In the genomic region with DNA sequence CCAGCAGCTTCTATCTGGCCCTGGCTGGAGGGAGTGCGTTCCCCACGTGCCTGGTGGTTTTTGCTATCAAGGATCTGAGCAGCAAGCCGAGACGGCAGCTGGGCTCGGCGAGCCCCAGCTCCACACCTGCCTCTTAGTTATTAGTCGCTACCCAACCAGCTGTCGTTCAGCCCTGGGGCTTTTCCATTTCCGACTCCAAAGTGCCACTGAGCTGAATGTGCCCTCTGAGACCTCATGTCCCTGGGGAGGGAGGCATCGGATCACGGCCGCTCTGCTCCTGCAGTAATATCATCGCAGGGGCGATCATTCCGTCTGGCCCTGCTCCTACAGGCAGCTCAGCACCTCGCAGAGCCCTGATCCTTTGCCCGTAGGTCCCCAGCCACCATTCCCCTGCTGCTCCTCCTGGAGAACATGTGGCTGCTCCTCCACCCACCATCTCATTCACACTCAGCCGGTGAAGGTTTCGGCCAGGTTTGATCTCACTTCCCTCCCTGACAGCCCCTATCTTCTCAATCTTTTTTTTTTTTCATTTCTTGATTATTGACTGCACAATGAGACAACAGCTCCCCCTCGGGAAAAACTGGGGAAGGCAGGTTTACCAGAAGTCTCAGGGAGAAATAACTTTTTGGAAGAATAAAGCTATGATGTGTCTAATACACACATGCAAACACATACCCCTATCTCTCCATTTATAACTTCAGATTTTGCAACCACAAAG, we compare ENCODE assay signal across 10 cellular contexts.
DNase-seq lines count a peak whose midpoint lies in the region; ATAC-seq and FAIRE-seq lines count a peak whose summit lies in the region.
"Had no signal": no experiment of that assay in that cellular context is flagged by ENCODE, and none has a peak within 500 bp of the region (broad histone marks: within the 10 kb centered on the region; RNA-seq: fewer than 3 reads in every experiment).

No MANE protein-coding gene starts in this region.

- no peak overlapping the region for H4K91ac ChIP-seq in mesenchymal stem cell (ENCODE audit: low read length)

- H2AK5ac ChIP-seq in mesenchymal stem cell (ENCODE audit: low read length, severe bottlenecking): no peak overlapping the region

- H3K9me3 ChIP-seq in BLaER1 (peaks cover 40% of the 10 kb centered on the region), mesenchymal stem cell (ENCODE audit: control insufficient read depth, low read length) (no peaks in the 10 kb centered on the region)

- no peak overlapping the region for H3K4me3 Mint-ChIP-seq in activated CD8-positive, alpha-beta T cell treated with anti-CD3 and anti-CD28 coated beads, Interleukin-2, amount 10 ng/mL, durations not matched to agents 7 days and 5 days
- H3K4me3 Mint-ChIP-seq in stimulated activated memory B cell treated with anti-CD40 and anti-IgM and Interleukin-4, amounts not matched to agents 10 μg/mL and 1 μg/mL and 100 μg/mL, for 72 hours: no peak overlapping the region
- H3K4me3 Mint-ChIP-seq: activated naive CD8-positive, alpha-beta T cell treated with anti-CD3 and anti-CD28 coated beads, Interleukin-2, amount 10 ng/mL, durations not matched to agents 7 days and 5 days; IgD-negative memory B cell had no signal

- DNase-seq in NCI-H1105 treated with DMSO at 0.1 percent for 48 hours (lab: John Stamatoyannopoulos, UW) (peak; percentile 83), mesenchymal stem cell (peak; percentile 24), urothelium cell line (ENCODE audit: low spot score) (no peak)
- DNase-seq in activated CD8-positive, alpha-beta T cell treated with anti-CD3 and anti-CD28 coated beads, Interleukin-2, amount 10 ng/mL, durations not matched to agents 7 days and 5 days: peak; percentile 28
- DNase-seq in stimulated activated CD4-positive, alpha-beta T cell treated with anti-CD3 and anti-CD28 coated beads, Interleukin-12 subunit alpha, Interleukin-12 subunit beta, amount 100 ng/mL, for 4 hours: no peak
- DNase-seq: activated naive CD8-positive, alpha-beta T cell treated with anti-CD3 and anti-CD28 coated beads, Interleukin-2, amount 10 ng/mL, durations not matched to agents 7 days and 5 days had no signal

- H3K9me3 Mint-ChIP-seq in activated CD8-positive, alpha-beta T cell treated with anti-CD3 and anti-CD28 coated beads, Interleukin-2, amount 10 ng/mL, durations not matched to agents 7 days and 5 days (ENCODE audit: insufficient read depth): no peaks in the 10 kb centered on the region
- H3K9me3 Mint-ChIP-seq in stimulated activated memory B cell treated with anti-CD40 and anti-IgM and Interleukin-4, amounts not matched to agents 10 μg/mL and 1 μg/mL and 100 μg/mL, for 72 hours: peaks cover 3% of the 10 kb centered on the region
- H3K9me3 Mint-ChIP-seq: activated naive CD8-positive, alpha-beta T cell treated with anti-CD3 and anti-CD28 coated beads, Interleukin-2, amount 10 ng/mL, durations not matched to agents 7 days and 5 days; IgD-negative memory B cell had no signal

- peak overlapping the region; percentile 62 for H3K4me2 ChIP-seq in BLaER1
- H3K4me2 ChIP-seq in mesenchymal stem cell (ENCODE audit: low read length, poor library complexity, severe bottlenecking): no peak overlapping the region

- H2BK5ac ChIP-seq in mesenchymal stem cell (ENCODE audit: low read depth, low read length, poor library complexity, severe bottlenecking): no peak overlapping the region

- H3K79me1 ChIP-seq in mesenchymal stem cell (replicated peaks; ENCODE audit: low read length, poor library complexity, severe bottlenecking): peaks cover 15% of the 10 kb centered on the region

- H2BK120ac ChIP-seq in mesenchymal stem cell (ENCODE audit: low read depth, low read length): no peak overlapping the region

- H3K4ac ChIP-seq in mesenchymal stem cell (ENCODE audit: low read depth in 1 of 2, low read length in 2 of 2): no peak overlapping the region

- H3K36me3 ChIP-seq in BLaER1 (no peaks in the 10 kb centered on the region), mesenchymal stem cell (ENCODE audit: control insufficient read depth in 1 of 2, insufficient read depth in 2 of 2, low read depth in 1 of 2, low read length in 2 of 2) (peaks cover 26 to 28% of the 10 kb centered on the region in 2 experiments)

- ATAC-seq in activated CD8-positive, alpha-beta T cell treated with anti-CD3 and anti-CD28 coated beads, Interleukin-2, amount 10 ng/mL, durations not matched to agents 7 days and 5 days: no peak
- no peak for ATAC-seq in stimulated activated memory B cell treated with anti-CD40 and anti-IgM and Interleukin-4, amounts not matched to agents 10 μg/mL and 1 μg/mL and 100 μg/mL, for 72 hours
- ATAC-seq in GM21515 (IDR thresholded peaks at IDR 0.05; ENCODE audit: unreplicated experiment): no peak

- H3K36me3 Mint-ChIP-seq in activated CD8-positive, alpha-beta T cell treated with anti-CD3 and anti-CD28 coated beads, Interleukin-2, amount 10 ng/mL, durations not matched to agents 7 days and 5 days (ENCODE audit: low read depth): no peaks in the 10 kb centered on the region
- H3K36me3 Mint-ChIP-seq in stimulated activated memory B cell treated with anti-CD40 and anti-IgM and Interleukin-4, amounts not matched to agents 10 μg/mL and 1 μg/mL and 100 μg/mL, for 72 hours: peaks cover 35% of the 10 kb centered on the region
- H3K36me3 Mint-ChIP-seq: activated naive CD8-positive, alpha-beta T cell treated with anti-CD3 and anti-CD28 coated beads, Interleukin-2, amount 10 ng/mL, durations not matched to agents 7 days and 5 days had no signal

- CTCF ChIA-PET in activated CD8-positive, alpha-beta T cell treated with anti-CD3 and anti-CD28 coated beads, Interleukin-2, amount 10 ng/mL, durations not matched to agents 7 days and 5 days (lab: Charles Lee): interaction anchor here (1.2 to 1.5 kb wide), 2 partner anchors 8 to 104 kb away, joined by 3 to 5 read pairs; no protein-coding TSS in a partner anchor

- peak overlapping the region; percentile 10 for H3K27ac Mint-ChIP-seq in activated CD8-positive, alpha-beta T cell treated with anti-CD3 and anti-CD28 coated beads, Interleukin-2, amount 10 ng/mL, durations not matched to agents 7 days and 5 days
- no peak overlapping the region for H3K27ac Mint-ChIP-seq in stimulated activated memory B cell treated with anti-CD40 and anti-IgM and Interleukin-4, amounts not matched to agents 10 μg/mL and 1 μg/mL and 100 μg/mL, for 72 hours
- H3K27ac Mint-ChIP-seq: activated naive CD8-positive, alpha-beta T cell treated with anti-CD3 and anti-CD28 coated beads, Interleukin-2, amount 10 ng/mL, durations not matched to agents 7 days and 5 days had no signal

- H4K8ac ChIP-seq in mesenchymal stem cell (ENCODE audit: low read length): no peak overlapping the region

- H3K14ac ChIP-seq in mesenchymal stem cell (ENCODE audit: low read length in 2 of 2): no peak overlapping the region

- H3K27me3 ChIP-seq in BLaER1 (no peaks in the 10 kb centered on the region), mesenchymal stem cell (ENCODE audit: control insufficient read depth in 1 of 2, insufficient read depth in 1 of 2, low read length in 2 of 2) (no peaks in the 10 kb centered on the region)

- no peak overlapping the region for H3K23ac ChIP-seq in mesenchymal stem cell (ENCODE audit: low read length in 2 of 2)

- H3K4me3 ChIP-seq in BLaER1: no peak overlapping the region
- H3K4me3 ChIP-seq in mesenchymal stem cell (ENCODE audit: insufficient read depth in 1 of 2, low read depth in 1 of 2, low read length in 2 of 2): no peak overlapping the region

- POLR2A ChIA-PET in activated CD8-positive, alpha-beta T cell treated with anti-CD3 and anti-CD28 coated beads, Interleukin-2, amount 10 ng/mL, durations not matched to agents 7 days and 5 days (lab: Charles Lee): interaction anchor here (1.0 kb wide), 1 partner anchor 39 kb away, joined by 3 read pairs; no protein-coding TSS in a partner anchor

- H3K27me3 Mint-ChIP-seq in activated CD8-positive, alpha-beta T cell treated with anti-CD3 and anti-CD28 coated beads, Interleukin-2, amount 10 ng/mL, durations not matched to agents 7 days and 5 days (ENCODE audit: low read depth): peaks cover 14% of the 10 kb centered on the region
- no peaks in the 10 kb centered on the region for H3K27me3 Mint-ChIP-seq in stimulated activated memory B cell treated with anti-CD40 and anti-IgM and Interleukin-4, amounts not matched to agents 10 μg/mL and 1 μg/mL and 100 μg/mL, for 72 hours
- H3K27me3 Mint-ChIP-seq: IgD-negative memory B cell had no signal

- H3K27ac ChIP-seq in BLaER1: no peak overlapping the region
- no peak overlapping the region for H3K27ac ChIP-seq in mesenchymal stem cell (ENCODE audit: low read length, poor library complexity, severe bottlenecking)

- H3K4me1 ChIP-seq in BLaER1 (peaks cover 21% of the 10 kb centered on the region), mesenchymal stem cell (ENCODE audit: control insufficient read depth, insufficient read depth, low read depth, low read length) (peaks cover 6% of the 10 kb centered on the region)

- no peaks in the 10 kb centered on the region for H4K20me1 ChIP-seq in BLaER1

- H3K9ac ChIP-seq in BLaER1 (no peak overlapping the region), mesenchymal stem cell (ENCODE audit: low read length) (no peak overlapping the region)

- no peak for FAIRE-seq in urothelium cell line (lab: Jason Lieb, UNC)

- no peak overlapping the region for H2AFZ ChIP-seq in mesenchymal stem cell (ENCODE audit: low read depth, low read length)

- H2BK12ac ChIP-seq in mesenchymal stem cell (ENCODE audit: low read length in 2 of 2): no peak overlapping the region

- H2BK15ac ChIP-seq in mesenchymal stem cell (ENCODE audit: low read depth, poor library complexity, severe bottlenecking): no peak overlapping the region

- H3K4me1 Mint-ChIP-seq in activated CD8-positive, alpha-beta T cell treated with anti-CD3 and anti-CD28 coated beads, Interleukin-2, amount 10 ng/mL, durations not matched to agents 7 days and 5 days (ENCODE audit: low read depth): peaks cover 6% of the 10 kb centered on the region
- H3K4me1 Mint-ChIP-seq in stimulated activated memory B cell treated with anti-CD40 and anti-IgM and Interleukin-4, amounts not matched to agents 10 μg/mL and 1 μg/mL and 100 μg/mL, for 72 hours: peaks cover 6% of the 10 kb centered on the region
- H3K4me1 Mint-ChIP-seq: activated naive CD8-positive, alpha-beta T cell treated with anti-CD3 and anti-CD28 coated beads, Interleukin-2, amount 10 ng/mL, durations not matched to agents 7 days and 5 days had no signal

- 90% methylated on average over 19 of the region's 20 CpGs for WGBS in mesenchymal stem cell

- H3K18ac ChIP-seq in mesenchymal stem cell (ENCODE audit: low read depth in 1 of 2, low read length in 2 of 2): peak overlapping the region in 1 of 2 experiments; percentile 6

Comparison
In these comparisons a context has a peak if more than half of its experiments do, and no peak if none do; other contexts are left out.
1. DNase-seq: peak in NCI-H1105 treated with DMSO at 0.1 percent for 48 hours (single experiment), activated CD8-positive, alpha-beta T cell treated with anti-CD3 and anti-CD28 coated beads, Interleukin-2, amount 10 ng/mL, durations not matched to agents 7 days and 5 days (single experiment) and mesenchymal stem cell (single experiment); none in urothelium cell line (single experiment) and stimulated activated CD4-positive, alpha-beta T cell treated with anti-CD3 and anti-CD28 coated beads, Interleukin-12 subunit alpha, Interleukin-12 subunit beta, amount 100 ng/mL, for 4 hours (single experiment).